Comparison of ENCODE assay signal across 13 cellular contexts in genomic region chr7:13911920-13912319, GRCh38.
"Had no signal": no experiment of that assay in that cellular context is flagged by ENCODE, and none has a peak within 500 bp of the region (broad histone marks: within the 10 kb centered on the region; RNA-seq: fewer than 3 reads in every experiment).

No MANE protein-coding gene starts in this region.

- DNase-seq: activated CD4-positive, alpha-beta T cell treated with anti-CD3 and anti-CD28 coated beads, Interleukin-2, amount 50 U/mL, for 48 hours; activated CD4-positive, CD25-positive, alpha-beta regulatory T cell treated with anti-CD3 and anti-CD28 coated beads, Interleukin-2, amount 50 U/mL, for 72 hours; activated effector memory CD4-positive, alpha-beta T cell treated with anti-CD3 and anti-CD28 coated beads, Interleukin-2, amount 50 U/mL, for 16 hours; activated T-cell treated with anti-CD3 and anti-CD28 coated beads, Interleukin-2, amount 50 U/mL, for 1 hour; adrenal gland; kidney; nephron progenitor cell; occipital lobe; stimulated activated CD4-positive, alpha-beta T cell treated with anti-CD3 and anti-CD28 coated beads, Interleukin-15, amount 100 ng/mL, for 24 hours; stimulated activated CD4-positive, alpha-beta T cell treated with anti-CD3 and anti-CD28 coated beads, Interleukin-4, amount 100 ng/mL, for 1 hour; stimulated activated naive B cell treated with anti-CD40 and anti-IgM and Interleukin-4, amounts not matched to agents 10 μg/mL and 1 μg/mL and 100 μg/mL, for 72 hours; tibial artery; uterus had no signal

- H3K36me3 ChIP-seq: adrenal gland, tibial artery, uterus had no signal

- H3K4me1 ChIP-seq: tibial artery, uterus had no signal

- H3K27me3 ChIP-seq: adrenal gland, tibial artery, uterus had no signal

- H3K9me3 ChIP-seq: adrenal gland, tibial artery, uterus had no signal

- H3K27ac ChIP-seq: adrenal gland, tibial artery, uterus had no signal

- H3K4me3 ChIP-seq: adrenal gland, tibial artery, uterus had no signal
